Comparison of ENCODE assay signal across 8 cellular contexts in genomic region chr20:409697-410559, GRCh38. TPM values are rescaled to one million over a fixed set of nuclear protein-coding genes. Genes with fewer than 3 reads are reported as not detected.
DNase-seq lines count a peak whose midpoint lies in the region; ATAC-seq and TF ChIP-seq lines count a peak whose summit lies in the region.

No MANE protein-coding gene starts in this region.

- TF ChIP-seq POLR2A in body of pancreas (IDR thresholded peaks at IDR 0.05): no peak

- H3K27me3 ChIP-seq in AG04450 (ENCODE audit: control insufficient read depth, insufficient read depth, low read length) (no peaks in the 10 kb centered on the region), KMS-11 (ENCODE audit: insufficient read depth, low read depth) (no peaks in the 10 kb centered on the region), body of pancreas (no peaks in the 10 kb centered on the region), muscle layer of colon (ENCODE audit: control insufficient read depth in 1 of 2, insufficient read depth in 2 of 2, low read length in 2 of 2) (no peaks in the 10 kb centered on the region)

- in situ Hi-C loops in GM13977 (cut with MboI; ENCODE audit: low pct_unique_long_range_greater_than_20kb, low sequenced_read_pairs, unreplicated experiment): no loop called here

- no peak overlapping the region for H2AFZ ChIP-seq in KMS-11 (ENCODE audit: low read depth)

- H3K4me3 ChIP-seq in AG04450 (ENCODE audit: low read depth, low read length): peak overlapping the region; percentile 97
- no peak overlapping the region for H3K4me3 ChIP-seq in KMS-11 (IDR thresholded peaks at IDR 0.05; ENCODE audit: insufficient read depth, low read depth, low read length)
- no peak overlapping the region for H3K4me3 ChIP-seq in body of pancreas
- H3K4me3 ChIP-seq in muscle layer of colon (ENCODE audit: low read depth in 1 of 2, low read length in 2 of 2): peak overlapping the region in 1 of 2 donors; percentile 98

- H3K36me3 ChIP-seq in KMS-11 (ENCODE audit: insufficient read depth) (no peaks in the 10 kb centered on the region), body of pancreas (replicated peaks in 1 of 2; ENCODE audit: insufficient read depth in 1 of 2, low read depth in 2 of 2) (no peaks in the 10 kb centered on the region), muscle layer of colon (ENCODE audit: insufficient read depth, low read length) (peaks cover 17% of the 10 kb centered on the region)

- no peaks in the 10 kb centered on the region; the same call in 1 of the 2 replicates for H3K9me3 ChIP-seq in AG04450 (ENCODE audit: control insufficient read depth, insufficient read depth, low read length)
- H3K9me3 ChIP-seq in body of pancreas: no peaks in the 10 kb centered on the region
- H3K9me3 ChIP-seq in muscle layer of colon (ENCODE audit: low read length): no peaks in the 10 kb centered on the region

- no peaks in the 10 kb centered on the region for H4K20me1 ChIP-seq in KMS-11 (ENCODE audit: insufficient read depth)

- TF ChIP-seq CTCF in AG04450 (IDR thresholded peaks at IDR 0.05; ENCODE audit: low read depth, low read length) (no peak), KMS-11 (conservative IDR thresholded peaks at IDR 0.05; ENCODE audit: low read depth, low read length) (no peak), body of pancreas (IDR thresholded peaks at IDR 0.05) (no peak), GM13977 (IDR thresholded peaks at IDR 0.05; ENCODE audit: extremely low read depth, insufficient read depth, missing control alignments) (no peak)

- POLR2A ChIA-PET in AG04450 (lab: Yijun Ruan, JAX): no interaction called here

- H3K27ac ChIP-seq in AG04450 (ENCODE audit: low read depth, low read length) (no peak overlapping the region), KMS-11 (no peak overlapping the region), body of pancreas (peak overlapping the region in 2 of 4 donors; percentile 87 to 96), muscle layer of colon (ENCODE audit: low read depth, low read length) (no peak overlapping the region)

- 64 to 74% methylated on average over 12 to 14 of the region's 14 CpGs for WGBS in body of pancreas, 2 donors

- ATAC-seq in body of pancreas (no peak), GM18498 (IDR thresholded peaks at IDR 0.05; ENCODE audit: unreplicated experiment) (no peak), GM18907 (IDR thresholded peaks at IDR 0.05; ENCODE audit: unreplicated experiment) (no peak)

- peak overlapping the region; percentile 80; the same call in 1 of the 2 replicates for H3K4me2 ChIP-seq in KMS-11

- no peak for DNase-seq in AG04450 (ENCODE audit: low read depth, low spot score)
- peak in 3 of 4 donors; percentile 45 to 50 (median 46) for DNase-seq in body of pancreas
- DNase-seq in GM13977 (ENCODE audit: low spot score): no peak
- DNase-seq in GOT3 (lab: John Stamatoyannopoulos, UW): no peak

- H3K79me2 ChIP-seq in KMS-11 (ENCODE audit: insufficient read depth, low read depth): peaks cover 10% of the 10 kb centered on the region; the same call in 1 of the 2 replicates

- intact Hi-C loops in body of pancreas (cut with DNase I): no loop called here

- H3K4me1 ChIP-seq in KMS-11 (ENCODE audit: low read depth, poor library complexity, severe bottlenecking) (peaks cover 29% of the 10 kb centered on the region), body of pancreas (peaks cover 24% of the 10 kb centered on the region), muscle layer of colon (ENCODE audit: insufficient read depth, low read length) (peaks cover 21% of the 10 kb centered on the region)

- H3K9ac ChIP-seq in KMS-11 (no peak overlapping the region), muscle layer of colon (ENCODE audit: low read length) (peak overlapping the region; percentile 82)

- CTCF ChIA-PET in AG04450 (lab: Charles Lee): interaction anchor here (1.2 kb wide), 1 partner anchor 55 kb away, joined by 4 read pairs; no protein-coding TSS in a partner anchor

RNA-seq across cellular contexts. Expression of gene RBCK1, which starts 1.8 kb away (rescaled TPM):
- polyA plus RNA-seq in AG04450 (2011; rRNA removed): 57.4 and 69.3 TPM in 2 replicates
- 54.7 and 98.6 TPM in 2 replicates for polyA minus RNA-seq in AG04450 (2011; rRNA and poly(A)+ RNA removed)
- 10 to 100 TPM; 36.1 to 95.9 TPM for total RNA-seq in body of pancreas

RNA-seq across cellular contexts. Expression of gene TRIB3, which starts 29.4 kb away (rescaled TPM):
- 32.6 and 45.5 TPM in 2 replicates for polyA plus RNA-seq in AG04450 (2011; rRNA removed)
- polyA minus RNA-seq in AG04450 (2011; rRNA and poly(A)+ RNA removed): 26.6 and 31.1 TPM in 2 replicates
- 10 to 100 TPM; 13.2 to 19.8 TPM for total RNA-seq in body of pancreas

RNA-seq across cellular contexts. Expression of gene TBC1D20, which starts 52.4 kb away (rescaled TPM):
- 40.1 and 45.6 TPM in 2 replicates for polyA plus RNA-seq in AG04450 (2011; rRNA removed)
- 60.0 and 84.1 TPM in 2 replicates for polyA minus RNA-seq in AG04450 (2011; rRNA and poly(A)+ RNA removed)
- 10 to 100 TPM; 16.3 to 27.4 TPM for total RNA-seq in body of pancreas

Comparison
In these comparisons a context has a peak if more than half of its experiments do, and no peak if none do; other contexts are left out.
1. DNase-seq: peak in body of pancreas (3 of 4); none in AG04450 (single experiment), GM13977 (single experiment) and GOT3 (single experiment).